Comparison of ENCODE assay signal across 13 cellular contexts in the genomic region with DNA sequence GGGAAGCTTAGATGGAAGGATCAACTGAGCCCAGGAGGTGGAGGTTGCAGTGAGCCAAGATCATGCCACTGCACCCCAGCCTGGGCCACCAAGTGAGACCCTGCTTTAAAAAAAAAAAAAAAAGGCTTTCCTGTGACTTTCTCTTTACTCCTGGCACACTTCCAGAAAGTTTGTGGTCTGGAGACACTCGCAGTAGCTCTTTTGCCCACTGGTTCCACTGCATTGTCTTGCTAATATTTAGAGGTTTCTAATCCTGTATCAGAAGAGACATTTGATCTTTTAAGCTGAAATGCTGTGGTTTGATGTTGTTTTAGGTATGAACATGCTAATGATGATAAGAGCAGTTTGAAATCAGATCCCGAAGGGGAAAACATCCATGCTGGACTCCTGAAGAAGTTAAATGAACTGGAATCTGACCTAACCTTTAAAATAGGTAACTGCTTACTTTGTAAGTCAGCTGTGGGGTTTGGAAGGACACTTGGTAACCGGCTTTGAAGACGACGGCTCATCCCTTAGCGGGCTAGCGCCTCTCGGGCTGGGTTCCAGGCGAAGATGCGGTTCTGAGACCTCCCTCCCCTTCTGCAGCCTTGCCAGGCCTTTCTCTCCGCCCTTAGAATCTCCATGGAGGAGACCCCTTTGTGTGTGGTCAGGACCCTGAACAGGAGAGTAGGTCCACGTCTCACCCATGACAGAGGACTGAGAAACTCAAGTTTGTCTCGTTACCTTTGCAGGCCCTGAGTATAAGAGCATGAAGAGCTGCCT. TPM values are rescaled to one million over a fixed set of nuclear protein-coding genes. Genes with fewer than 3 reads are reported as not detected.
DNase-seq lines count a peak whose midpoint lies in the region; ATAC-seq, FAIRE-seq and TF ChIP-seq lines count a peak whose summit lies in the region.
"Had no signal": no experiment of that assay in that cellular context is flagged by ENCODE, and none has a peak within 500 bp of the region (broad histone marks: within the 10 kb centered on the region; RNA-seq: fewer than 3 reads in every experiment).

No MANE protein-coding gene starts in this region.

- intact Hi-C loops in activated CD4-positive, alpha-beta T cell treated with anti-CD3 and anti-CD28 coated beads for 36 hours (cut with DNase I, micrococcal nuclease) = loop anchor here in 1 of 2 experiments (5.0 kb wide), 1 partner anchor 60 kb away; a partner anchor contains a TSS
- intact Hi-C loops in K562 (cut with micrococcal nuclease) = no loop called here

- POLR2A ChIA-PET in activated CD4-positive, alpha-beta T cell treated with anti-CD3 and anti-CD28 coated beads for 36 hours (lab: Charles Lee) = no interaction called here
- POLR2A ChIA-PET in K562 (lab: Yijun Ruan, JAX) = interaction anchor here (0.6 to 1.4 kb wide), 5 partner anchors 8 to 1155 kb away, joined by 3 to 4 read pairs (median 3); no protein-coding TSS in a partner anchor

- in situ Hi-C loops in K562 (cut with MboI) = no loop called here

- H3K27ac ChIP-seq in K562 (ENCODE audit: extremely low read depth, low read depth, low read length) = no peak overlapping the region
- H3K27ac ChIP-seq: skin epidermis, VCaP had no signal

- TF ChIP-seq EP300 in K562 (IDR thresholded peaks at IDR 0.05; ENCODE audit: low read length) = no peak

- no peak for TF ChIP-seq RAD21 in K562 (CRISPR knock-in tag; conservative IDR thresholded peaks at IDR 0.05 in 1 of 2, IDR thresholded peaks at IDR 0.05 in 1 of 2)

- no peak overlapping the region for H3K4me3 Mint-ChIP-seq in activated CD4-positive, alpha-beta T cell treated with anti-CD3 and anti-CD28 coated beads for 36 hours

- H3K9me1 ChIP-seq in K562 (ENCODE audit: control insufficient read depth, insufficient read depth, low read length) = no peaks in the 10 kb centered on the region

- H3K9me3 Mint-ChIP-seq in activated CD4-positive, alpha-beta T cell treated with anti-CD3 and anti-CD28 coated beads for 36 hours (ENCODE audit: low read depth) = no peaks in the 10 kb centered on the region

- WGBS in K562 (ENCODE audit: insufficient coverage, low coverage, missing lambda C conversion rate) = 85% methylated on average over 13 of the region's 13 CpGs

- TF ChIP-seq POLR2A in K562 (conservative IDR thresholded peaks at IDR 0.05) = no peak

- FAIRE-seq in K562 (lab: Jason Lieb, UNC) = peak; percentile 32
- FAIRE-seq: bronchial epithelial cell, urothelium cell line had no signal

- H3K27me3 ChIP-seq in K562 (ENCODE audit: control insufficient read depth in 2 of 2, insufficient read depth in 2 of 2, low read length in 2 of 2) = no peaks in the 10 kb centered on the region

- H3K9me3 ChIP-seq in K562 (replicated peaks; ENCODE audit: control insufficient read depth, insufficient read depth, low read depth, low read length) = no peaks in the 10 kb centered on the region

- no peaks in the 10 kb centered on the region for H3K27me3 Mint-ChIP-seq in activated CD4-positive, alpha-beta T cell treated with anti-CD3 and anti-CD28 coated beads for 36 hours

- H3K4me3 ChIP-seq in K562 = no peak overlapping the region
- H3K4me3 ChIP-seq: skin epidermis had no signal

- peaks cover 41% of the 10 kb centered on the region for H3K36me3 Mint-ChIP-seq in activated CD4-positive, alpha-beta T cell treated with anti-CD3 and anti-CD28 coated beads for 36 hours (ENCODE audit: low read depth)

- no peak for TF ChIP-seq CTCF in K562 (IDR thresholded peaks at IDR 0.05 in 2 of 3, conservative IDR thresholded peaks at IDR 0.05 in 1 of 3; ENCODE audit: insufficient read depth in 2 of 3, low read depth in 1 of 3, low read length in 3 of 3)

- no TSS peak for BruUV-seq in K562 (replicated peaks; lab: Mats Ljungman, UMichigan)

- no peak overlapping the region for H3K9ac ChIP-seq in K562 (ENCODE audit: insufficient read depth in 1 of 2, low read depth in 2 of 2, low read length in 2 of 2)

- H3K4me1 Mint-ChIP-seq in activated CD4-positive, alpha-beta T cell treated with anti-CD3 and anti-CD28 coated beads for 36 hours = peaks cover 6% of the 10 kb centered on the region

- no peak for DNase-seq in activated CD4-positive, alpha-beta T cell treated with anti-CD3 and anti-CD28 coated beads for 36 hours
- no peak for DNase-seq in activated CD4-positive, alpha-beta T cell treated with anti-CD3 and anti-CD28 coated beads for 1 hour
- DNase-seq in NCI-H2107 treated with DMSO at 0.1 percent for 48 hours (lab: John Stamatoyannopoulos, UW; ENCODE audit: unreplicated experiment) = peak; percentile 61
- DNase-seq in K562 (ENCODE audit: extremely low read depth in 1 of 4, low spot score in 3 of 4) = peak in 2 of 4 experiments; percentile 19 to 23
- DNase-seq in myocyte (ENCODE audit: low read depth) = peak; percentile 65
- no peak for DNase-seq in NCI-H748 (lab: John Stamatoyannopoulos, UW; ENCODE audit: unreplicated experiment)
- DNase-seq in LoVo (ENCODE audit: low spot score) = no peak
- DNase-seq in germinal center (ENCODE audit: low spot score) = no peak
- DNase-seq: NCI-H446 treated with DMSO at 0.1 percent for 48 hours had no signal

- H3K4me1 ChIP-seq in K562 (replicated peaks in 1 of 2; ENCODE audit: control insufficient read depth in 2 of 2, insufficient read depth in 2 of 2, low read length in 2 of 2) = peaks cover 0 to 6% of the 10 kb centered on the region in 2 experiments; a peak in 2 of 5 replicates

- H2AFZ ChIP-seq in K562 (ENCODE audit: low read depth, low read length) = no peak overlapping the region

- no peaks in the 10 kb centered on the region for H3K79me2 ChIP-seq in K562 (ENCODE audit: control insufficient read depth, insufficient read depth, low read length)

- H3K27ac Mint-ChIP-seq in activated CD4-positive, alpha-beta T cell treated with anti-CD3 and anti-CD28 coated beads for 36 hours = peak overlapping the region; percentile 33

- CTCF ChIA-PET in activated CD4-positive, alpha-beta T cell treated with anti-CD3 and anti-CD28 coated beads for 36 hours (lab: Charles Lee) = no interaction called here
- CTCF ChIA-PET in K562 (lab: Yijun Ruan, JAX; ENCODE audit: low intra/inter-chr PET ratio) = no interaction called here

- H4K20me1 ChIP-seq in K562 (replicated peaks; ENCODE audit: control insufficient read depth, insufficient read depth, low read length) = 0 out of 2 replicates have a peak, but pooled peaks cover 6% of the 10 kb centered on the region

- no peak overlapping the region for H3K4me2 ChIP-seq in K562 (ENCODE audit: insufficient read depth, low read length)

- peaks cover 83% of the 10 kb centered on the region; the same call in 2 of the 3 replicates for H3K36me3 ChIP-seq in K562 (ENCODE audit: control insufficient read depth, insufficient read depth, low read length)

- no peak for ATAC-seq in activated CD4-positive, alpha-beta T cell treated with anti-CD3 and anti-CD28 coated beads for 36 hours
- no peak for ATAC-seq in K562

TF ChIP-seq in K562, 482 proteins besides CTCF, POLR2A, EP300 and RAD21 (continues in another document):
- TF ChIP-seq NFIC (IDR thresholded peaks at IDR 0.05) = peak; percentile 75

RNA-seq across cellular contexts. Expression of a gene that starts 23.1 kb away (rescaled TPM):
- total RNA-seq in activated CD4-positive, alpha-beta T cell treated with anti-CD3 and anti-CD28 coated beads for 36 hours = 10 to 100 TPM; 42.2 to 52.7 TPM
- total RNA-seq in K562 (2011; cell fraction: chromatin; rRNA removed; ENCODE audit: low replicate concordance) = 34.7 and 43.2 TPM in 2 replicates
- total RNA-seq in K562 (2011; cell fraction: nucleolus; rRNA removed) = 16.4 and 21.5 TPM in 2 replicates
- total RNA-seq in K562 (2011; cell fraction: nucleoplasm; rRNA removed) = 25.4 and 30.0 TPM in 2 replicates
- 13.2 and 22.6 TPM in 2 replicates for total RNA-seq in K562 (2014; rRNA removed)
- 19.4 and 21.3 TPM in 2 replicates for total RNA-seq in K562 (2014; rRNA removed; fragmentation: Illumina TruSeq; extraction: Trizol)
- total RNA-seq in K562 (2015; rRNA removed; fragmentation: Illumina TruSeq; extraction: Trizol) = 16.9 and 19.0 TPM in 2 replicates
- 12.5 and 15.7 TPM in 2 replicates for total RNA-seq in K562 (2021)
- polyA plus RNA-seq in K562 (2011; rRNA removed) = 39.9 and 47.8 TPM in 2 replicates
- polyA plus RNA-seq in K562 (2011; cell fraction: cytosol; rRNA removed) = 19.1 and 23.8 TPM in 2 replicates
- 21.3 and 23.3 TPM in 2 replicates for polyA plus RNA-seq in K562 (2011; cell fraction: nucleus; rRNA removed)
- 15.9 and 16.8 TPM in 2 replicates for polyA plus RNA-seq in K562 (2012)
- polyA plus RNA-seq in K562 (2014; fragmentation: Illumina TruSeq; extraction: Trizol) = 19.7 and 28.8 TPM in 2 replicates
- polyA plus RNA-seq in K562 (2014; fragmentation: Nextera tagmentation; extraction: Ambion mirVana) = 1 to 10 TPM; 4.6 to 5.3 TPM
- 19.3 and 33.3 TPM in 2 replicates for polyA plus RNA-seq in K562 (2014; rRNA removed)
- 29.8 and 31.5 TPM in 2 replicates for polyA minus RNA-seq in K562 (2011; rRNA and poly(A)+ RNA removed)
- 16.8 and 18.6 TPM in 2 replicates for polyA minus RNA-seq in K562 (2011; cell fraction: cytosol; rRNA and poly(A)+ RNA removed)
- 6.7 and 8.5 TPM in 2 replicates for polyA minus RNA-seq in K562 (2011; cell fraction: nucleus; rRNA and poly(A)+ RNA removed)
- 56.3 and 62.0 TPM in 2 replicates for total RNA-seq in myocyte
- polyA plus RNA-seq in myocyte (2012) = 69.9 TPM

RNA-seq across cellular contexts. Expression of a gene that starts 57.9 kb away (rescaled TPM):
- total RNA-seq in activated CD4-positive, alpha-beta T cell treated with anti-CD3 and anti-CD28 coated beads for 36 hours = 10 to 100 TPM; 50.6 to 53.9 TPM
- 142 and 188 TPM in 2 replicates for total RNA-seq in K562 (2011; cell fraction: chromatin; rRNA removed; ENCODE audit: low replicate concordance)
- total RNA-seq in K562 (2011; cell fraction: nucleolus; rRNA removed) = 55.9 and 62.6 TPM in 2 replicates
- total RNA-seq in K562 (2011; cell fraction: nucleoplasm; rRNA removed) = 96.4 and 120 TPM in 2 replicates
- total RNA-seq in K562 (2014; rRNA removed) (48.2 and 51.0 TPM in 2 replicates), K562 (2014; rRNA removed; fragmentation: Illumina TruSeq; extraction: Trizol) (45.8 and 52.5 TPM in 2 replicates), K562 (2015; rRNA removed; fragmentation: Illumina TruSeq; extraction: Trizol) (41.5 and 45.2 TPM in 2 replicates), K562 (2021) (49.1 and 51.4 TPM in 2 replicates), myocyte (60.4 and 81.1 TPM in 2 replicates)
- polyA plus RNA-seq in K562 (2011; rRNA removed) (95.4 and 99.6 TPM in 2 replicates), K562 (2014; fragmentation: Illumina TruSeq; extraction: Trizol) (39.2 and 44.3 TPM in 2 replicates), K562 (2014; fragmentation: Nextera tagmentation; extraction: Ambion mirVana) (1 to 10 TPM; 5.1 to 8.1 TPM), K562 (2014; rRNA removed) (48.8 and 52.8 TPM in 2 replicates)
- 34.4 and 79.5 TPM in 2 replicates for polyA plus RNA-seq in K562 (2011; cell fraction: cytosol; rRNA removed)
- polyA plus RNA-seq in K562 (2011; cell fraction: nucleus; rRNA removed) = 95.6 and 143 TPM in 2 replicates
- 41.1 and 51.5 TPM in 2 replicates for polyA plus RNA-seq in K562 (2012)
- 106 and 130 TPM in 2 replicates for polyA minus RNA-seq in K562 (2011; rRNA and poly(A)+ RNA removed)
- polyA minus RNA-seq in K562 (2011; cell fraction: cytosol; rRNA and poly(A)+ RNA removed) = 29.9 and 36.3 TPM in 2 replicates
- polyA minus RNA-seq in K562 (2011; cell fraction: nucleus; rRNA and poly(A)+ RNA removed) = 32.9 and 73.8 TPM in 2 replicates
- 64.3 TPM for polyA plus RNA-seq in myocyte (2012)

Comparison
In these comparisons a context has a peak if more than half of its experiments do, and no peak if none do; other contexts are left out.
1. DNase-seq: peak in NCI-H2107 treated with DMSO at 0.1 percent for 48 hours (single experiment) and myocyte (single experiment); none in activated CD4-positive, alpha-beta T cell treated with anti-CD3 and anti-CD28 coated beads for 36 hours (single experiment), activated CD4-positive, alpha-beta T cell treated with anti-CD3 and anti-CD28 coated beads for 1 hour (single experiment), NCI-H748 (single experiment), LoVo (single experiment) and germinal center (single experiment).